In genomic region chr15:85794598-85795319, GRCh38 we compare ENCODE assay signal across 8 cellular contexts. TPM values are rescaled to one million over a fixed set of nuclear protein-coding genes. Genes with fewer than 3 reads are reported as not detected.
DNase-seq lines count a peak whose midpoint lies in the region; ATAC-seq, FAIRE-seq and TF ChIP-seq lines count a peak whose summit lies in the region.

A gene with protein sequence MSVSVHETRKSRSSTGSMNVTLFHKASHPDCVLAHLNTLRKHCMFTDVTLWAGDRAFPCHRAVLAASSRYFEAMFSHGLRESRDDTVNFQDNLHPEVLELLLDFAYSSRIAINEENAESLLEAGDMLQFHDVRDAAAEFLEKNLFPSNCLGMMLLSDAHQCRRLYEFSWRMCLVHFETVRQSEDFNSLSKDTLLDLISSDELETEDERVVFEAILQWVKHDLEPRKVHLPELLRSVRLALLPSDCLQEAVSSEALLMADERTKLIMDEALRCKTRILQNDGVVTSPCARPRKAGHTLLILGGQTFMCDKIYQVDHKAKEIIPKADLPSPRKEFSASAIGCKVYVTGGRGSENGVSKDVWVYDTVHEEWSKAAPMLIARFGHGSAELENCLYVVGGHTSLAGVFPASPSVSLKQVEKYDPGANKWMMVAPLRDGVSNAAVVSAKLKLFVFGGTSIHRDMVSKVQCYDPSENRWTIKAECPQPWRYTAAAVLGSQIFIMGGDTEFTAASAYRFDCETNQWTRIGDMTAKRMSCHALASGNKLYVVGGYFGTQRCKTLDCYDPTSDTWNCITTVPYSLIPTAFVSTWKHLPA (minus strand): TSS chr15:85794925. CDS start chr15:85769810, 25,115 bp downstream.

- no peaks in the 10 kb centered on the region for H3K27me3 ChIP-seq in DND-41 (ENCODE audit: insufficient read depth, low read length, poor library complexity)
- no peaks in the 10 kb centered on the region for H3K27me3 ChIP-seq in GM23248 (replicated peaks; ENCODE audit: insufficient read depth)
- H3K27me3 ChIP-seq in Karpas-422 (ENCODE audit: low read length) = no peaks in the 10 kb centered on the region

- H3K4me3 Mint-ChIP-seq in naive thymus-derived CD8-positive, alpha-beta T cell = peak within 1 kb of the TSS; percentile 85 to 96 (median 93)
- peak within 1 kb of the TSS; percentile 87 to 88 for H3K4me3 Mint-ChIP-seq in stimulated activated naive B cell treated with anti-CD40 and anti-IgM and Interleukin-4, amounts not matched to agents 10 μg/mL and 1 μg/mL and 100 μg/mL, for 72 hours

- H3K9me3 ChIP-seq in DND-41 (ENCODE audit: insufficient read depth, low read length, severe bottlenecking) = no peaks in the 10 kb centered on the region
- no peaks in the 10 kb centered on the region for H3K9me3 ChIP-seq in GM23248 (ENCODE audit: low read depth)
- H3K9me3 ChIP-seq in Karpas-422 (ENCODE audit: low read length) = no peaks in the 10 kb centered on the region

- H3K4me1 Mint-ChIP-seq in naive thymus-derived CD8-positive, alpha-beta T cell = peaks cover 25 to 46% (median 38%) of the 10 kb centered on the region in 4 donors
- peaks cover 22 to 27% of the 10 kb centered on the region in 2 donors for H3K4me1 Mint-ChIP-seq in stimulated activated naive B cell treated with anti-CD40 and anti-IgM and Interleukin-4, amounts not matched to agents 10 μg/mL and 1 μg/mL and 100 μg/mL, for 72 hours

- DNase-seq in DND-41 = peak; percentile 93
- DNase-seq in GM23248 = peak; percentile 97
- peak; percentile 97 for DNase-seq in Karpas-422
- peak; percentile 88 for DNase-seq in RCC 7860 (ENCODE audit: low spot score)
- peak; percentile 80 to 87 for DNase-seq in activated T-helper 1 cell treated with anti-CD3 and anti-CD28 coated beads, Interleukin-2, amount 50 U/mL, for 16 hours (ENCODE audit: low read depth in 1 of 2, low spot score in 1 of 2)
- DNase-seq in fibroblast of mammary gland (ENCODE audit: low read depth) = peak; percentile 90
- peak; percentile 81 to 96 (median 90) for DNase-seq in naive thymus-derived CD8-positive, alpha-beta T cell
- DNase-seq in stimulated activated naive B cell treated with anti-CD40 and anti-IgM and Interleukin-4, amounts not matched to agents 10 μg/mL and 1 μg/mL and 100 μg/mL, for 72 hours = peak; percentile 88

- in situ Hi-C loops in GM23248 (cut with MboI) = no loop called here

- H3K9me3 Mint-ChIP-seq in naive thymus-derived CD8-positive, alpha-beta T cell = no peaks in the 10 kb centered on the region
- H3K9me3 Mint-ChIP-seq in stimulated activated naive B cell treated with anti-CD40 and anti-IgM and Interleukin-4, amounts not matched to agents 10 μg/mL and 1 μg/mL and 100 μg/mL, for 72 hours = no peaks in the 10 kb centered on the region

- peaks cover 35% of the 10 kb centered on the region for H3K79me2 ChIP-seq in DND-41 (ENCODE audit: insufficient read depth, low read length)
- H3K79me2 ChIP-seq in GM23248 (ENCODE audit: insufficient read depth) = peaks cover 31% of the 10 kb centered on the region
- no peaks in the 10 kb centered on the region for H3K79me2 ChIP-seq in Karpas-422 (ENCODE audit: low read length)

- H3K9ac ChIP-seq in DND-41 (ENCODE audit: low read depth, low read length) = peak within 1 kb of the TSS; percentile 81
- peak within 1 kb of the TSS; percentile 85 for H3K9ac ChIP-seq in GM23248
- peak within 1 kb of the TSS; percentile 86 for H3K9ac ChIP-seq in Karpas-422 (ENCODE audit: low read length)

- H3K4me3 ChIP-seq in DND-41 (ENCODE audit: low read depth in 1 of 2, low read length in 2 of 2) (peak within 1 kb of the TSS; percentile 88 to 98), GM23248 (peak within 1 kb of the TSS; percentile 90), Karpas-422 (ENCODE audit: low read length) (peak within 1 kb of the TSS; percentile 74), fibroblast of mammary gland (ENCODE audit: control insufficient read depth, low read depth, low read length) (peak within 1 kb of the TSS; percentile 69)

- FAIRE-seq in RCC 7860 (lab: Jason Lieb, UNC) = no peak

- 1 to 2% methylated on average over 29 to 55 of the region's 71 CpGs for WGBS in GM23248 (ENCODE audit: low coverage in 1 of 2, low lambda C conversion rate in 2 of 2, missing lambda C conversion rate in 2 of 2), 2 experiments

- H3K4me1 ChIP-seq in DND-41 (ENCODE audit: insufficient read depth, low read length) (peaks cover 31% of the 10 kb centered on the region), GM23248 (ENCODE audit: insufficient read depth) (peaks cover 10% of the 10 kb centered on the region), Karpas-422 (ENCODE audit: low read length) (peaks cover 14% of the 10 kb centered on the region)

- peak within 1 kb of the TSS; percentile 19 to 94 (median 89) for H3K27ac Mint-ChIP-seq in naive thymus-derived CD8-positive, alpha-beta T cell
- peak within 1 kb of the TSS; percentile 75 for H3K27ac Mint-ChIP-seq in stimulated activated naive B cell treated with anti-CD40 and anti-IgM and Interleukin-4, amounts not matched to agents 10 μg/mL and 1 μg/mL and 100 μg/mL, for 72 hours

- H3K36me3 Mint-ChIP-seq in naive thymus-derived CD8-positive, alpha-beta T cell = no peaks in the 10 kb centered on the region
- H3K36me3 Mint-ChIP-seq in stimulated activated naive B cell treated with anti-CD40 and anti-IgM and Interleukin-4, amounts not matched to agents 10 μg/mL and 1 μg/mL and 100 μg/mL, for 72 hours = peaks cover 0 to 1% of the 10 kb centered on the region in 2 donors

- POLR2A ChIA-PET in naive thymus-derived CD8-positive, alpha-beta T cell (lab: Charles Lee) = interaction anchor here (0.7 to 1.7 kb wide), 4 partner anchors 8 to 105 kb away, joined by 3 to 6 read pairs (median 4); no protein-coding TSS in a partner anchor

- H3K27me3 Mint-ChIP-seq in naive thymus-derived CD8-positive, alpha-beta T cell = peaks cover 0 to 4% (median 0%) of the 10 kb centered on the region in 5 donors
- peaks cover 6 to 11% of the 10 kb centered on the region in 2 donors for H3K27me3 Mint-ChIP-seq in stimulated activated naive B cell treated with anti-CD40 and anti-IgM and Interleukin-4, amounts not matched to agents 10 μg/mL and 1 μg/mL and 100 μg/mL, for 72 hours

- H3K4me2 ChIP-seq in DND-41 (ENCODE audit: insufficient read depth, low read length) (peak within 1 kb of the TSS; percentile 99), GM23248 (ENCODE audit: unreplicated experiment) (peak within 1 kb of the TSS; percentile 94), Karpas-422 (ENCODE audit: low read depth, low read length, poor library complexity, severe bottlenecking) (peak within 1 kb of the TSS; percentile 76)

- peaks cover 23% of the 10 kb centered on the region for H4K20me1 ChIP-seq in DND-41 (ENCODE audit: insufficient read depth, low read length)
- no peaks in the 10 kb centered on the region for H4K20me1 ChIP-seq in GM23248 (ENCODE audit: insufficient read depth)
- peaks cover 24% of the 10 kb centered on the region; the same call in 1 of the 2 replicates for H4K20me1 ChIP-seq in Karpas-422 (ENCODE audit: insufficient read depth, low read depth, low read length)

- no peaks in the 10 kb centered on the region for H3F3A ChIP-seq in GM23248 (ENCODE audit: insufficient read depth)

- TF ChIP-seq CTCF in DND-41 (IDR thresholded peaks at IDR 0.05; ENCODE audit: borderline replicate concordance, extremely low read depth, low read length, poor library complexity, severe bottlenecking) = no peak
- TF ChIP-seq CTCF in fibroblast of mammary gland (conservative IDR thresholded peaks at IDR 0.05; ENCODE audit: control insufficient read depth, insufficient read depth, low read depth, low read length) = no peak

- H3K36me3 ChIP-seq in DND-41 (ENCODE audit: insufficient read depth, low read length) (no peaks in the 10 kb centered on the region), GM23248 (ENCODE audit: low read depth) (no peaks in the 10 kb centered on the region), Karpas-422 (ENCODE audit: insufficient read depth, low read length) (no peaks in the 10 kb centered on the region)

- peak within 1 kb of the TSS; percentile 69 for H3K27ac ChIP-seq in DND-41 (ENCODE audit: low read length)
- peak within 1 kb of the TSS; percentile 77 for H3K27ac ChIP-seq in GM23248
- no peak within 1 kb of the TSS for H3K27ac ChIP-seq in Karpas-422 (ENCODE audit: low read length)

- H3K9me2 ChIP-seq in GM23248 (ENCODE audit: insufficient read depth) (no peaks in the 10 kb centered on the region), Karpas-422 (replicated peaks; ENCODE audit: insufficient read depth, low read length) (no peaks in the 10 kb centered on the region)

- H2AFZ ChIP-seq in DND-41 (ENCODE audit: low read depth, low read length) = peak within 1 kb of the TSS; percentile 81
- H2AFZ ChIP-seq in GM23248 = peak within 1 kb of the TSS; percentile 98
- peak within 1 kb of the TSS; percentile 97 for H2AFZ ChIP-seq in Karpas-422 (ENCODE audit: low read length)

- peak; percentile 96 for ATAC-seq in DND-41 (ENCODE audit: insufficient read depth, low read depth)
- ATAC-seq in naive thymus-derived CD8-positive, alpha-beta T cell = peak; percentile 95 to 96
- peak; percentile 96 to 98 for ATAC-seq in stimulated activated naive B cell treated with anti-CD40 and anti-IgM and Interleukin-4, amounts not matched to agents 10 μg/mL and 1 μg/mL and 100 μg/mL, for 72 hours (replicated peaks)

RNA-seq across cellular contexts. Expression of the gene that starts here (rescaled TPM):
- 2.5 and 7.1 TPM in 2 replicates for total RNA-seq in GM23248 (2014; rRNA removed; shearing (Covaris generic))
- 0.95 and 2.0 TPM in 2 replicates for polyA plus RNA-seq in GM23248 (2016; fragmentation: Nextera tagmentation; extraction: Ambion mirVana)
- total RNA-seq in Karpas-422 (2014; rRNA removed; shearing (Covaris generic); ENCODE audit: low replicate concordance) = 1.5 and 3.3 TPM in 2 replicates
- 1 to 10 TPM; 7.5 TPM for total RNA-seq in naive thymus-derived CD8-positive, alpha-beta T cell
- 1 to 10 TPM; 1.0 to 1.8 (median 1.4) TPM for polyA plus RNA-seq in naive thymus-derived CD8-positive, alpha-beta T cell
